In genomic region chr19:7072541-7072940, GRCh38 we compare ENCODE assay signal across 1 cellular context.
TF ChIP-seq lines count a peak whose summit lies in the region.

No MANE protein-coding gene starts in this region.

TF ChIP-seq in GM23338, 12 proteins besides CTCF, POLR2A, EP300 and RAD21 (continued from another document):
- no peak for TF ChIP-seq ZNF462 (CRISPR knock-in tag; IDR thresholded peaks at IDR 0.05)
- TF ChIP-seq ZNF331 (CRISPR knock-in tag; IDR thresholded peaks at IDR 0.05; ENCODE audit: low read depth), result no peak
- TF ChIP-seq ZNF114 (CRISPR knock-in tag; IDR thresholded peaks at IDR 0.05), result no peak
- no peak for TF ChIP-seq ETS1 (IDR thresholded peaks at IDR 0.05)
- no peak for TF ChIP-seq NANOG (IDR thresholded peaks at IDR 0.05; ENCODE audit: borderline replicate concordance)
- TF ChIP-seq POLR2AphosphoS5 (IDR thresholded peaks at IDR 0.05; ENCODE audit: low read depth), result no peak
- TF ChIP-seq EZH2 (IDR thresholded peaks at IDR 0.05; ENCODE audit: low read depth, unreplicated experiment), result no peak
- no peak for TF ChIP-seq REST (IDR thresholded peaks at IDR 0.05; ENCODE audit: unreplicated experiment)
- TF ChIP-seq EZH2phosphoT487 (IDR thresholded peaks at IDR 0.05; ENCODE audit: unreplicated experiment), result no peak
- no peak for TF ChIP-seq JUNB (IDR thresholded peaks at IDR 0.05; ENCODE audit: unreplicated experiment)
